Comparison of ENCODE assay signal across 13 cellular contexts in genomic region chr6:44012078-44012493, GRCh38.
DNase-seq lines count a peak whose midpoint lies in the region; ATAC-seq and TF ChIP-seq lines count a peak whose summit lies in the region.
"Had no signal": no experiment of that assay in that cellular context is flagged by ENCODE, and none has a peak within 500 bp of the region (broad histone marks: within the 10 kb centered on the region; RNA-seq: fewer than 3 reads in every experiment).

No MANE protein-coding gene starts in this region.

- no peak overlapping the region for H3K4me3 ChIP-seq in NB4 (ENCODE audit: low read depth, low read length)
- H3K4me3 ChIP-seq: GM12878, transverse colon had no signal

- DNase-seq in EH (ENCODE audit: low read depth) (peak; percentile 99), NB4 (ENCODE audit: low read depth) (peak; percentile 93), chondrocyte (ENCODE audit: low spot score) (no peak), omental fat pad (ENCODE audit: low spot score) (peak; percentile 23), NCI-H69 (lab: John Stamatoyannopoulos, UW) (no peak), NCI-H2107 treated with DMSO at 0.1 percent for 48 hours (lab: John Stamatoyannopoulos, UW; ENCODE audit: unreplicated experiment) (no peak)
- DNase-seq: amygdala; MM.1S; stimulated activated CD4-positive, alpha-beta T cell treated with anti-CD3 and anti-CD28 coated beads, Interleukin-15, amount 100 ng/mL, for 24 hours; transverse colon had no signal

- peak; percentile 51 for ATAC-seq in omental fat pad (ENCODE audit: low FRiP score)
- ATAC-seq in GM21381 (IDR thresholded peaks at IDR 0.05; ENCODE audit: unreplicated experiment): no peak
- no peak for ATAC-seq in GM18868 (IDR thresholded peaks at IDR 0.05; ENCODE audit: unreplicated experiment)
- ATAC-seq: GM12878 had no signal

- H3K4me1 Mint-ChIP-seq in chondrocyte (ENCODE audit: low read depth): peaks cover 33% of the 10 kb centered on the region

- no peak overlapping the region for H3K4me3 Mint-ChIP-seq in chondrocyte (ENCODE audit: unreplicated experiment)

- peaks cover 3% of the 10 kb centered on the region for H3K27me3 Mint-ChIP-seq in chondrocyte (ENCODE audit: low read depth)

- TF ChIP-seq POLR2A in NB4 (IDR thresholded peaks at IDR 0.05; ENCODE audit: extremely low read depth, insufficient read length): no peak

- TF ChIP-seq CTCF in NB4 (IDR thresholded peaks at IDR 0.05; ENCODE audit: low read depth, low read length) (no peak), chondrocyte (IDR thresholded peaks at IDR 0.05) (no peak), omental fat pad (IDR thresholded peaks at IDR 0.05) (no peak)

- peak overlapping the region; percentile 85 for H3K27ac Mint-ChIP-seq in chondrocyte (ENCODE audit: unreplicated experiment)

- H3K9me3 Mint-ChIP-seq in chondrocyte (ENCODE audit: low read depth): peaks cover 10% of the 10 kb centered on the region

- H3K36me3 Mint-ChIP-seq in chondrocyte (ENCODE audit: low read depth): peaks cover 3% of the 10 kb centered on the region

Comparison
In these comparisons a context has a peak if more than half of its experiments do, and no peak if none do; other contexts are left out.
1. DNase-seq: peak in EH (single experiment), NB4 (single experiment) and omental fat pad (single experiment); none in chondrocyte (single experiment), NCI-H69 (single experiment) and NCI-H2107 treated with DMSO at 0.1 percent for 48 hours (single experiment).